In genomic region chr10:71285180-71285545, GRCh38 we compare ENCODE assay signal across 1 cellular context.
TF ChIP-seq lines count a peak whose summit lies in the region.

No MANE protein-coding gene starts in this region.

TF ChIP-seq in GM23338, 12 proteins besides CTCF, POLR2A, EP300 and RAD21 (continued from another document):
- no peak for TF ChIP-seq ZNF462 (CRISPR knock-in tag; IDR thresholded peaks at IDR 0.05)
